Comparison of ENCODE assay signal across 30 cellular contexts in the genomic region with DNA sequence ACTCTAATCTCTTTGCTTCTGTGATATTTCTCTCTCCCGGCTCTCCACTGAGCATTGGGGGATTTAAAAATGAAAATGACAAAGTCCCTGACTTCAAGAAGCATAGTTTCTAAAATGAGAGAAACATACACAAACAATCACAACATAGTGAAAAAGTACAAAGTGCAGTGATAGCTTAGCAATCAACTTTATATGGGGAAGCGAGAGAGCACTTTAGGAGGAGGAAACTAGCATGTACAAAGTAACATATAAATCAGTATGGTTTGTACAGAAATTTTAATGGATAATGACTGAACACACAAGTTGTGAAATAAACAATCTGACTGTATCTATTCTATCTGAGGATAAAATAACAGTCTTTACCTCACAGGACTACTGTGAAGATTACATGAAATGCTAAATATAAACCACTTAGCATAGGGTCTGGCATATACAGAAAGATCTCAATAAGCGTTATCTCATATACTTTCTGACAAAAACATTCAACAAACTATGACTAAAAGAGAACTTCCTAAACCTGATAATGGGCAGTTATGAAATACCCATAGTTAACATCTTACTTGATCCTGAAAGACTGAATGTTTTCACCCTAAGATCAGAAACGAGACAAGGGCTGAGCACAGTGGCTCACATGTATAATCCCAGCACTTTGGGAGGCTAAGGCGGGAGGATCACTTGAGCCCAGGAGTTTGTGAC.
"Had no signal": no experiment of that assay in that cellular context is flagged by ENCODE, and none has a peak within 500 bp of the region (broad histone marks: within the 10 kb centered on the region; RNA-seq: fewer than 3 reads in every experiment).

No MANE protein-coding gene starts in this region.

- H3K36me3 ChIP-seq: WERI-Rb-1 had no signal

- H3K4me1 Mint-ChIP-seq: activated CD4-positive, alpha-beta T cell treated with anti-CD3 and anti-CD28 coated beads, Interleukin-2, amount 10 ng/mL, durations not matched to agents 7 days and 5 days; activated naive CD4-positive, alpha-beta T cell treated with anti-CD3 and anti-CD28 coated beads, Interleukin-2, amount 50 U/mL, for 24 hours; neural crest cell; stimulated activated naive CD8-positive, alpha-beta T cell treated with anti-CD3 and anti-CD28 coated beads, Interleukin-15, amount 100 ng/mL, for 72 hours had no signal

- ATAC-seq: activated CD8-positive, alpha-beta T cell treated with anti-CD3 and anti-CD28 coated beads for 36 hours; body of pancreas; gastroesophageal sphincter; left cardiac atrium; naive thymus-derived CD8-positive, alpha-beta T cell; SK-N-SH treated with all-trans-retinoic acid at 6 μM for 48 hours; stimulated activated memory B cell treated with anti-CD40 and anti-IgM and Interleukin-4, amounts not matched to agents 10 μg/mL and 1 μg/mL and 100 μg/mL, for 72 hours; stimulated activated naive CD8-positive, alpha-beta T cell treated with anti-CD3 and anti-CD28 coated beads, Interleukin-15, amount 100 ng/mL, for 72 hours; T-helper 17 cell had no signal

- H3K4me3 ChIP-seq: body of pancreas, esophagus muscularis mucosa, gastroesophageal sphincter, hepatocyte, upper lobe of left lung, vagina had no signal

- H3K9me3 ChIP-seq: body of pancreas, esophagus muscularis mucosa, gastroesophageal sphincter, upper lobe of left lung, vagina had no signal

- H3K27me3 ChIP-seq: body of pancreas, esophagus muscularis mucosa, gastroesophageal sphincter, hepatocyte, upper lobe of left lung, vagina had no signal

- DNase-seq: activated CD4-positive, alpha-beta T cell treated with anti-CD3 and anti-CD28 coated beads, Interleukin-2, amount 10 ng/mL, durations not matched to agents 7 days and 5 days; activated CD4-positive, CD25-positive, alpha-beta regulatory T cell treated with anti-CD3 and anti-CD28 coated beads, Interleukin-2, amount 50 U/mL, for 72 hours; activated CD8-positive, alpha-beta T cell treated with anti-CD3 and anti-CD28 coated beads for 36 hours; activated T-cell treated with anti-CD3 and anti-CD28 coated beads, Interleukin-2, amount 50 U/mL, for 48 hours; aorta; body of pancreas; cerebellar nuclear complex; cortex of kidney; left cardiac atrium; midbrain; naive thymus-derived CD8-positive, alpha-beta T cell; nucleus accumbens; right cardiac atrium; stimulated activated CD4-positive, alpha-beta T cell treated with anti-CD3 and anti-CD28 coated beads, Interleukin-4, amount 100 ng/mL, for 24 hours; stimulated activated naive CD8-positive, alpha-beta T cell treated with anti-CD3 and anti-CD28 coated beads, Interleukin-15, amount 100 ng/mL, for 72 hours; substantia nigra; T-helper 17 cell; T1000; upper lobe of left lung; WERI-Rb-1 had no signal

- FAIRE-seq: keratinocyte had no signal

- H3K4me3 Mint-ChIP-seq: activated CD4-positive, alpha-beta T cell treated with anti-CD3 and anti-CD28 coated beads, Interleukin-2, amount 10 ng/mL, durations not matched to agents 7 days and 5 days; activated CD8-positive, alpha-beta T cell treated with anti-CD3 and anti-CD28 coated beads for 36 hours; activated naive CD4-positive, alpha-beta T cell treated with anti-CD3 and anti-CD28 coated beads, Interleukin-2, amount 50 U/mL, for 24 hours; naive thymus-derived CD8-positive, alpha-beta T cell; neural crest cell; stimulated activated memory B cell treated with anti-CD40 and anti-IgM and Interleukin-4, amounts not matched to agents 10 μg/mL and 1 μg/mL and 100 μg/mL, for 72 hours; stimulated activated naive CD8-positive, alpha-beta T cell treated with anti-CD3 and anti-CD28 coated beads, Interleukin-15, amount 100 ng/mL, for 72 hours; T-helper 17 cell had no signal

- H3K9me3 Mint-ChIP-seq: activated CD4-positive, alpha-beta T cell treated with anti-CD3 and anti-CD28 coated beads, Interleukin-2, amount 10 ng/mL, durations not matched to agents 7 days and 5 days; activated CD8-positive, alpha-beta T cell treated with anti-CD3 and anti-CD28 coated beads for 36 hours; activated naive CD4-positive, alpha-beta T cell treated with anti-CD3 and anti-CD28 coated beads, Interleukin-2, amount 50 U/mL, for 24 hours; activated T-helper 2 cell treated with anti-CD3 and anti-CD28 coated beads, Interferon-gamma antibody, Interleukin-2, Interleukin-4, amounts not matched to agents 10 μg/mL and 5 μg/mL and 100 μg/mL, durations not matched to agents 14 hours and 24 hours and 36 hours; neural crest cell; stimulated activated naive CD8-positive, alpha-beta T cell treated with anti-CD3 and anti-CD28 coated beads, Interleukin-15, amount 100 ng/mL, for 72 hours had no signal

- H3K27ac Mint-ChIP-seq: activated CD4-positive, alpha-beta T cell treated with anti-CD3 and anti-CD28 coated beads, Interleukin-2, amount 10 ng/mL, durations not matched to agents 7 days and 5 days; activated CD8-positive, alpha-beta T cell treated with anti-CD3 and anti-CD28 coated beads for 36 hours; activated naive CD4-positive, alpha-beta T cell treated with anti-CD3 and anti-CD28 coated beads, Interleukin-2, amount 50 U/mL, for 24 hours; activated T-helper 2 cell treated with anti-CD3 and anti-CD28 coated beads, Interferon-gamma antibody, Interleukin-2, Interleukin-4, amounts not matched to agents 10 μg/mL and 5 μg/mL and 100 μg/mL, durations not matched to agents 14 hours and 24 hours and 36 hours; naive thymus-derived CD8-positive, alpha-beta T cell; stimulated activated memory B cell treated with anti-CD40 and anti-IgM and Interleukin-4, amounts not matched to agents 10 μg/mL and 1 μg/mL and 100 μg/mL, for 72 hours; stimulated activated naive CD8-positive, alpha-beta T cell treated with anti-CD3 and anti-CD28 coated beads, Interleukin-15, amount 100 ng/mL, for 72 hours; T-helper 17 cell had no signal

- H3K4me1 ChIP-seq: gastroesophageal sphincter had no signal

- H3K27ac ChIP-seq: body of pancreas, esophagus muscularis mucosa, gastroesophageal sphincter, hepatocyte, upper lobe of left lung, vagina, WERI-Rb-1 had no signal

- H3K27me3 Mint-ChIP-seq: activated CD4-positive, alpha-beta T cell treated with anti-CD3 and anti-CD28 coated beads, Interleukin-2, amount 10 ng/mL, durations not matched to agents 7 days and 5 days; activated CD8-positive, alpha-beta T cell treated with anti-CD3 and anti-CD28 coated beads for 36 hours; activated naive CD4-positive, alpha-beta T cell treated with anti-CD3 and anti-CD28 coated beads, Interleukin-2, amount 50 U/mL, for 24 hours; naive thymus-derived CD8-positive, alpha-beta T cell; stimulated activated memory B cell treated with anti-CD40 and anti-IgM and Interleukin-4, amounts not matched to agents 10 μg/mL and 1 μg/mL and 100 μg/mL, for 72 hours; stimulated activated naive CD8-positive, alpha-beta T cell treated with anti-CD3 and anti-CD28 coated beads, Interleukin-15, amount 100 ng/mL, for 72 hours; T-helper 17 cell had no signal
